In genomic region chr3:42831321-42831713, GRCh38 we compare ENCODE assay signal across 8 cellular contexts. TPM values are rescaled to one million over a fixed set of nuclear protein-coding genes. Genes with fewer than 3 reads are reported as not detected.
DNase-seq lines count a peak whose midpoint lies in the region; ATAC-seq and TF ChIP-seq lines count a peak whose summit lies in the region.

No MANE protein-coding gene starts in this region.

- H3K27ac ChIP-seq in BLaER1 = no peak overlapping the region

- peaks cover 15% of the 10 kb centered on the region for H3K4me1 Mint-ChIP-seq in brain

- no peaks in the 10 kb centered on the region for H4K20me1 ChIP-seq in BLaER1

- H3K4me3 ChIP-seq in BLaER1 = no peak overlapping the region

- peak; percentile 86 for DNase-seq in NCI-H2029 (lab: John Stamatoyannopoulos, UW)
- peak; percentile 71 for DNase-seq in UCSD-AML1 (lab: John Stamatoyannopoulos, UW; ENCODE audit: unreplicated experiment)
- DNase-seq in islet precursor cell = peak; percentile 87
- DNase-seq in stimulated activated CD4-positive, alpha-beta T cell treated with anti-CD3 and anti-CD28 coated beads, Interleukin-1b, Interleukin-23, amount 100 ng/mL, for 48 hours = peak; percentile 77

- H3K9me3 Mint-ChIP-seq in brain = no peaks in the 10 kb centered on the region

- H3K27me3 Mint-ChIP-seq in brain = peaks cover 5% of the 10 kb centered on the region

- TF ChIP-seq CTCF in brain (conservative IDR thresholded peaks at IDR 0.05) = peak; percentile 57 to 73

- no peaks in the 10 kb centered on the region for H3K36me3 ChIP-seq in BLaER1

- no peaks in the 10 kb centered on the region for H3K27me3 ChIP-seq in BLaER1

- no peaks in the 10 kb centered on the region for H3K36me3 Mint-ChIP-seq in brain

- peak; percentile 70 for ATAC-seq in GM21515 (IDR thresholded peaks at IDR 0.05; ENCODE audit: unreplicated experiment)
- no peak for ATAC-seq in GM18861 (IDR thresholded peaks at IDR 0.05; ENCODE audit: unreplicated experiment)

- no peak overlapping the region for H3K9ac ChIP-seq in BLaER1

- H3K27ac Mint-ChIP-seq in brain = peak overlapping the region in 1 of 5 experiments; percentile 32

- H3K4me3 Mint-ChIP-seq in brain = no peak overlapping the region

- no peaks in the 10 kb centered on the region for H3K9me3 ChIP-seq in BLaER1

- 0 out of 2 replicates have a peak overlapping the region, but pooled peaks have one; percentile 3 for H3K4me2 ChIP-seq in BLaER1

- peaks cover 8% of the 10 kb centered on the region for H3K4me1 ChIP-seq in BLaER1

RNA-seq across cellular contexts. Expression of gene ACKR2, which starts 22.1 kb away (rescaled TPM):
- polyA plus RNA-seq in brain (ENCODE audit: insufficient read depth, low read depth, low replicate concordance) = 1.6 TPM

RNA-seq across cellular contexts. Expression of gene HIGD1A, which starts 27.0 kb away (rescaled TPM):
- polyA plus RNA-seq in brain (ENCODE audit: insufficient read depth, low read depth, low replicate concordance) = 252 TPM

RNA-seq across cellular contexts. Expression of gene CYP8B1, which starts 44.4 kb away (rescaled TPM):
- polyA plus RNA-seq in brain (ENCODE audit: insufficient read depth, low read depth, low replicate concordance) = not detected

RNA-seq across cellular contexts. Expression of gene CCDC13, which starts 58.3 kb away (rescaled TPM):
- polyA plus RNA-seq in brain (ENCODE audit: insufficient read depth, low read depth, low replicate concordance) = 4.3 TPM
